Comparison of ENCODE assay signal across 8 cellular contexts in genomic region chr9:132240860-132241482, GRCh38.
DNase-seq lines count a peak whose midpoint lies in the region; ATAC-seq and TF ChIP-seq lines count a peak whose summit lies in the region.

No MANE protein-coding gene starts in this region.

- peaks cover 5 to 10% of the 10 kb centered on the region in 2 donors for H3K4me1 ChIP-seq in ascending aorta
- H3K4me1 ChIP-seq in psoas muscle, result no peaks in the 10 kb centered on the region

- H3K4me3 ChIP-seq in ascending aorta (peak overlapping the region; percentile 82 to 83), psoas muscle (peak overlapping the region; percentile 61)

- intact Hi-C loops in ascending aorta (cut with DNase I), result loop anchor here (5.0 kb wide), 2 partner anchors 74 to 164 kb away; partner anchors contain the start of gene MED27
- intact Hi-C loops in psoas muscle (cut with DNase I), result no loop called here

- in situ Hi-C loops in GM13977 (cut with MboI; ENCODE audit: low pct_unique_long_range_greater_than_20kb, low sequenced_read_pairs, unreplicated experiment), result no loop called here

- H3K27ac ChIP-seq in ascending aorta, result peak overlapping the region in 1 of 2 donors; percentile 43
- no peak overlapping the region for H3K27ac ChIP-seq in psoas muscle

- no peak for TF ChIP-seq CTCF in GM13977 (IDR thresholded peaks at IDR 0.05; ENCODE audit: extremely low read depth, insufficient read depth, missing control alignments)
- TF ChIP-seq CTCF in ascending aorta (IDR thresholded peaks at IDR 0.05), result no peak
- TF ChIP-seq CTCF in psoas muscle (IDR thresholded peaks at IDR 0.05), result no peak

- ATAC-seq in HG02885 (IDR thresholded peaks at IDR 0.05; ENCODE audit: poor library complexity, unreplicated experiment) (peak; percentile 74), psoas muscle (peak; percentile 81 to 90 (median 88))

- DNase-seq in GM13977 (ENCODE audit: low spot score), result peak; percentile 99
- DNase-seq in NCI-H2029 treated with DMSO at 0.1 percent for 48 hours (lab: John Stamatoyannopoulos, UW), result peak; percentile 85
- peak; percentile 99 for DNase-seq in T-helper 22 cell (ENCODE audit: low read depth)
- DNase-seq in ascending aorta (ENCODE audit: low spot score in 2 of 2), result peak; percentile 95 to 98
- DNase-seq in hepatic stellate cell (ENCODE audit: low spot score), result peak; percentile 95
- DNase-seq in psoas muscle, result peak; percentile 97
- peak; percentile 98 for DNase-seq in ureter (ENCODE audit: low spot score)

- H3K27me3 ChIP-seq in ascending aorta (no peaks in the 10 kb centered on the region), psoas muscle (ENCODE audit: insufficient read depth in 3 of 3, low read length in 2 of 3) (peaks cover 0 to 65% (median 14%) of the 10 kb centered on the region in 3 donors)

- H3K36me3 ChIP-seq in ascending aorta, result no peaks in the 10 kb centered on the region
- no peaks in the 10 kb centered on the region for H3K36me3 ChIP-seq in psoas muscle (ENCODE audit: insufficient read depth in 1 of 2, low read depth in 1 of 2)

- no peaks in the 10 kb centered on the region for H3K9me3 ChIP-seq in ascending aorta
- H3K9me3 ChIP-seq in psoas muscle, result no peaks in the 10 kb centered on the region

- WGBS in psoas muscle, 3 donors, result 3 to 6% (median 4%) methylated on average over 54 to 62 of the region's 62 CpGs
